1 cellular context compared by ENCODE assay signal in the genomic region with DNA sequence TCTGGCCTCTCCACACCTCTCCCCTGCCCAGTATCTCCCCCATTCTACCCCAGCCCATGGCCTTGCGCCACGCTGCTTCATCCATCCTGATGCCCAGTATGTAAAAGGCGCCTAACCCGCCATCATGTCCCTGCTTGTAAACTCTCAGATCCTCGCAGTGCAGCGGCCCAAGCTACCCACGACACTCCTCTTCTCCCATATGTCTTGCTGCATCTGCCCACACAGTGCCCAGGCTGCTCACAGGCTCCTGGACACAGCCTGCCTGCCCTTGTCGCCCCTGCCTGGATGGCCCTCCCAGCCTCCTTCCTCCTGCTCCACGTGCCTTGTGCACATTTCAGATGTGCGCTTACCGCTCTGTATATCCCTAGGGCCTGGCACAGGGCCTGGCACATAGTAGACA.
TF ChIP-seq lines count a peak whose summit lies in the region.

No MANE protein-coding gene starts in this region.

TF ChIP-seq in H1, 55 proteins besides CTCF, POLR2A, EP300 and RAD21:
- no peak for TF ChIP-seq GTF2F1 (IDR thresholded peaks at IDR 0.05; ENCODE audit: borderline replicate concordance, low read depth, low read length)
